Comparison of ENCODE assay signal across 12 cellular contexts in genomic region chr4:53905281-53905934, GRCh38.
DNase-seq lines count a peak whose midpoint lies in the region; ATAC-seq and TF ChIP-seq lines count a peak whose summit lies in the region.
"Had no signal": no experiment of that assay in that cellular context is flagged by ENCODE, and none has a peak within 500 bp of the region (broad histone marks: within the 10 kb centered on the region; RNA-seq: fewer than 3 reads in every experiment).

No MANE protein-coding gene starts in this region.

- no peak for ATAC-seq in DND-41 (ENCODE audit: insufficient read depth, low read depth)
- ATAC-seq in GM21737 (IDR thresholded peaks at IDR 0.05; ENCODE audit: unreplicated experiment), result no peak

- H2AFZ ChIP-seq in DND-41 (ENCODE audit: low read depth, low read length) (peak overlapping the region; percentile 76; the same call in 1 of the 2 replicates), smooth muscle cell (ENCODE audit: low read depth) (peak overlapping the region; percentile 66)

- H3K4me1 ChIP-seq in DND-41 (ENCODE audit: insufficient read depth, low read length) (peaks cover 8% of the 10 kb centered on the region; the same call in 1 of the 2 replicates), smooth muscle cell (ENCODE audit: low read depth) (peaks cover 14% of the 10 kb centered on the region)

- no peak overlapping the region for H3K27ac ChIP-seq in DND-41 (ENCODE audit: low read length)
- peak overlapping the region; percentile 91 for H3K27ac ChIP-seq in smooth muscle cell (ENCODE audit: low read depth)
- no peak overlapping the region for H3K27ac ChIP-seq in brain microvascular endothelial cell
- H3K27ac ChIP-seq: C4-2B had no signal

- TF ChIP-seq CTCF in DND-41 (IDR thresholded peaks at IDR 0.05; ENCODE audit: borderline replicate concordance, extremely low read depth, low read length, poor library complexity, severe bottlenecking), result no peak
- no peak for TF ChIP-seq CTCF in fibroblast of pulmonary artery (IDR thresholded peaks at IDR 0.05; ENCODE audit: low read length, missing control alignments)
- no peak for TF ChIP-seq CTCF in smooth muscle cell (IDR thresholded peaks at IDR 0.05; ENCODE audit: borderline replicate concordance, insufficient read depth, poor library complexity, severe bottlenecking)
- TF ChIP-seq CTCF in brain microvascular endothelial cell (IDR thresholded peaks at IDR 0.05; ENCODE audit: low read depth, low read length, missing control alignments), result no peak

- H3K27me3 ChIP-seq in DND-41 (ENCODE audit: insufficient read depth, low read length, poor library complexity), result no peaks in the 10 kb centered on the region
- H3K27me3 ChIP-seq in smooth muscle cell (ENCODE audit: low read depth), result no peaks in the 10 kb centered on the region
- H3K27me3 ChIP-seq in brain microvascular endothelial cell (replicated peaks), result no peaks in the 10 kb centered on the region

- in situ Hi-C loops in brain microvascular endothelial cell (cut with HindIII; ENCODE audit: low pct_ligation_motif_present, low sequenced_read_pairs), result loop anchor here (25.0 kb wide), 1 partner anchor 307 kb away; no protein-coding TSS in a partner anchor

- H3K79me2 ChIP-seq in DND-41 (ENCODE audit: insufficient read depth, low read length) (no peaks in the 10 kb centered on the region), smooth muscle cell (ENCODE audit: low read depth) (no peaks in the 10 kb centered on the region)

- H4K20me1 ChIP-seq in DND-41 (ENCODE audit: insufficient read depth, low read length) (no peaks in the 10 kb centered on the region), smooth muscle cell (ENCODE audit: low read depth) (no peaks in the 10 kb centered on the region)

- H3K9ac ChIP-seq in DND-41 (ENCODE audit: low read depth, low read length), result no peak overlapping the region
- no peak overlapping the region for H3K9ac ChIP-seq in smooth muscle cell (ENCODE audit: low read depth)

- no peaks in the 10 kb centered on the region for H3K36me3 ChIP-seq in DND-41 (ENCODE audit: insufficient read depth, low read length)
- H3K36me3 ChIP-seq in smooth muscle cell (ENCODE audit: low read depth), result no peaks in the 10 kb centered on the region
- H3K36me3 ChIP-seq in brain microvascular endothelial cell (replicated peaks), result no peaks in the 10 kb centered on the region

- peaks cover 23% of the 10 kb centered on the region for H3F3A ChIP-seq in smooth muscle cell (ENCODE audit: low read depth)

- H3K9me3 ChIP-seq in DND-41 (ENCODE audit: insufficient read depth, low read length, severe bottlenecking) (no peaks in the 10 kb centered on the region), smooth muscle cell (replicated peaks; ENCODE audit: low read depth) (no peaks in the 10 kb centered on the region)

- H3K4me2 ChIP-seq in DND-41 (ENCODE audit: insufficient read depth, low read length) (peak overlapping the region; percentile 68; the same call in 1 of the 2 replicates), smooth muscle cell (peak overlapping the region; percentile 82)

- 27% methylated on average over 7 of the region's 7 CpGs for WGBS in smooth muscle cell (ENCODE audit: low lambda C conversion rate)

- DNase-seq in DND-41 (no peak), OCI-M1 (lab: John Stamatoyannopoulos, UW) (peak; percentile 75), fibroblast of pulmonary artery (ENCODE audit: low read depth) (peak; percentile 63), smooth muscle cell (lab: John Stamatoyannopoulos, UW; ENCODE audit: unreplicated experiment) (no peak), inferior parietal cortex (ENCODE audit: extremely low spot score) (no peak), brain microvascular endothelial cell (no peak)
- no peak for DNase-seq in stimulated activated naive CD4-positive, alpha-beta T cell (lab: John Stamatoyannopoulos, UW)
- DNase-seq: activated CD4-positive, alpha-beta memory T cell treated with anti-CD3 and anti-CD28 coated beads for 36 hours; activated effector memory CD4-positive, alpha-beta T cell treated with anti-CD3 and anti-CD28 coated beads, Interleukin-2, amount 50 U/mL, for 16 hours; T-helper 9 cell had no signal

- H3K4me3 ChIP-seq in DND-41 (ENCODE audit: low read depth in 1 of 2, low read length in 2 of 2), result peak overlapping the region in 1 of 2 experiments; percentile 54; a peak in 1 of 4 replicates
- no peak overlapping the region for H3K4me3 ChIP-seq in fibroblast of pulmonary artery (replicated peaks; ENCODE audit: low read depth, low read length)
- H3K4me3 ChIP-seq in smooth muscle cell, result peak overlapping the region; percentile 41
- no peak overlapping the region for H3K4me3 ChIP-seq in brain microvascular endothelial cell (ENCODE audit: low read depth, low read length)

Comparison
In these comparisons a context has a peak if more than half of its experiments do, and no peak if none do; other contexts are left out.
1. DNase-seq: peak in OCI-M1 (single experiment) and fibroblast of pulmonary artery (single experiment); none in DND-41 (single experiment), smooth muscle cell (single experiment), stimulated activated naive CD4-positive, alpha-beta T cell (0 of 6), inferior parietal cortex (single experiment) and brain microvascular endothelial cell (single experiment).